8 cellular contexts compared by ENCODE assay signal in the genomic region with DNA sequence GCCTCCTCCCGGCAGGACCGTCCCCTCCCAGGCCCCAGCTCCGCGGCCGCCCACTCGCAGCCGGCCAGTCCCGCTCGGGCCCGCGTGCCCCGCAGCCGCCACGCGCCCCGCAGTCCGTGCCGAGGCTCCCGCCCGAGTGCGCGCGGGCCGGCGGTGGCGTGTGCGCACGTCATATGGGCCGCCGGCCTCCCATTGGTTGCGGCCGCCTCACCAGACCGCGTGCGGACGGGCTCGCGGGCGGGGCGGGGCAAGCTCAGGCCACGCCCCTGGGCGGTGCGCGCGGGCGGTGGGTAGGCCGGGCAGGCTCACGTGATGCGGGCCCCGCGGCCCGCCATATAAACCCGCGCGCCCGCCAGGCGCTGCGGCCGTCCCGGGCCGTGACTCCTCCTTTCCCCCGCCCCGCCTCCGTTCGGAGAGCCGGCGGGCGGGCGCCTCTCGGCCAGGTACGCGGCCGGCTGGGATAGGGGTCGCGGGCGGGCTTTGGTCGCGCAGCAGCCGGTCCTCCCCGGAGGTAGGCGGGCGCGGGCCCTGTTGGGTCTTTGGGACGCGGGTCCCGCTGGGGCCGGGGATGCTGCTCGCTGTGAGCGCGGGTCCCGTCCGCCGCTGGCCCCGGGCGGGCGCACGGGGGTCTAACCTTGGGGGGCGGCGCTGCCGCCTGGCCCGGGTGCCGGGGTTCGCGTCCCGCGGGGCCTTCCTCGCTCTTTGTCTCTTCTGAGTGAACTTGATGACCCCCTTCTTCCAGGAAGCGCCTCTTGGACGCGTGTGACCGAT. TPM values are rescaled to one million over a fixed set of nuclear protein-coding genes. Genes with fewer than 3 reads are reported as not detected.
DNase-seq lines count a peak whose midpoint lies in the region; ATAC-seq and TF ChIP-seq lines count a peak whose summit lies in the region.

A gene (plus strand): TSS at position 362 of the 771 bp plus-strand sequence. CDS start 408 bp downstream, at position 770.

- no peak within 1 kb of the TSS for H3T11ph ChIP-seq in H9 (ENCODE audit: low read length)

- H3K27me3 ChIP-seq in H9 (ENCODE audit: insufficient read depth, low read length) (no peaks in the 10 kb centered on the region), MG63 (no peaks in the 10 kb centered on the region), SJCRH30 (0 out of 2 replicates have a peak, but pooled peaks cover 3% of the 10 kb centered on the region), foreskin keratinocyte (no peaks in the 10 kb centered on the region)

- WGBS in H9 (ENCODE audit: extremely low coverage, insufficient read length, low lambda C conversion rate): no CpG with 5 or more reads among the region's 111 CpGs

- peak within 1 kb of the TSS; percentile 55 for H3K4me3 ChIP-seq in MG63
- H3K4me3 ChIP-seq in SJCRH30: peak within 1 kb of the TSS; percentile 86

- H3K27ac Mint-ChIP-seq in H9: peak within 1 kb of the TSS; percentile 82 to 99 (median 92)

- no peaks in the 10 kb centered on the region for H4K20me1 ChIP-seq in H9 (ENCODE audit: control insufficient read depth, insufficient read depth, insufficient read length)

- H3K23me2 ChIP-seq in H9 (ENCODE audit: insufficient read length, low read depth, low read length, poor library complexity, severe bottlenecking): peaks cover 19% of the 10 kb centered on the region

- H3K27ac ChIP-seq in H9 (ENCODE audit: insufficient read length, low read depth, low read length) (peak within 1 kb of the TSS; percentile 59), SJCRH30 (peak within 1 kb of the TSS; percentile 66), foreskin keratinocyte (peak within 1 kb of the TSS; percentile 97)

- H3K9me3 Mint-ChIP-seq in H9: peaks cover 3 to 4% of the 10 kb centered on the region in 2 experiments; a peak in 2 of 5 replicates

- 0 out of 2 replicates have a peak, but pooled peaks cover 8% of the 10 kb centered on the region for H3K4me1 ChIP-seq in H9 (ENCODE audit: insufficient read depth, low read length)
- peaks cover 3% of the 10 kb centered on the region; the same call in 1 of the 2 replicates for H3K4me1 ChIP-seq in SJCRH30
- H3K4me1 ChIP-seq in foreskin keratinocyte: peaks cover 21% of the 10 kb centered on the region

- in situ Hi-C loops in G401 (cut with HindIII; ENCODE audit: low sequenced_read_pairs): no loop called here

- TF ChIP-seq CTCF in H9 (conservative IDR thresholded peaks at IDR 0.05): no peak
- no peak for TF ChIP-seq CTCF in foreskin keratinocyte (conservative IDR thresholded peaks at IDR 0.05)

- H4K5ac ChIP-seq in H9 (ENCODE audit: insufficient read length, low read depth, low read length): no peak within 1 kb of the TSS

- no peak within 1 kb of the TSS for H3K56ac ChIP-seq in H9 (ENCODE audit: insufficient read length, low read depth, low read length)

- H2BK120ac ChIP-seq in H9 (ENCODE audit: low read depth, low read length, poor library complexity, severe bottlenecking): no peak within 1 kb of the TSS

- H3K4ac ChIP-seq in H9 (ENCODE audit: low read depth, low read length): no peak within 1 kb of the TSS

- no peak within 1 kb of the TSS for H2AFZ ChIP-seq in H9 (ENCODE audit: low read length)

- peaks cover 18 to 30% (median 21%) of the 10 kb centered on the region in 3 experiments for H3K36me3 Mint-ChIP-seq in H9 (ENCODE audit: insufficient read depth in 1 of 3, low read depth in 3 of 3)

- no peak within 1 kb of the TSS for H4K91ac ChIP-seq in H9 (ENCODE audit: insufficient read length, low read depth, low read length)

- no peak within 1 kb of the TSS for H2BK20ac ChIP-seq in H9 (ENCODE audit: low read depth, low read length, poor library complexity, severe bottlenecking)

- no peak within 1 kb of the TSS for H2AK5ac ChIP-seq in H9 (ENCODE audit: insufficient read length, low read length)

- H4K8ac ChIP-seq in H9 (replicated peaks; ENCODE audit: insufficient read length, low read depth, low read length): no peak within 1 kb of the TSS

- no peak within 1 kb of the TSS for H3K23ac ChIP-seq in H9 (ENCODE audit: insufficient read length, low read depth, low read length)

- peaks cover 42 to 45% of the 10 kb centered on the region in 2 experiments for H3K4me1 Mint-ChIP-seq in H9

- H3K4me3 Mint-ChIP-seq in H9: peak within 1 kb of the TSS; percentile 77 to 94

- H3K14ac ChIP-seq in H9 (ENCODE audit: insufficient read depth, low read length): peak within 1 kb of the TSS; percentile 84

- H3K36me3 ChIP-seq in MG63 (no peaks in the 10 kb centered on the region), SJCRH30 (no peaks in the 10 kb centered on the region; the same call in 1 of the 2 replicates)

- H3K79me1 ChIP-seq in H9 (ENCODE audit: insufficient read depth, low read depth, low read length, poor library complexity, severe bottlenecking): peaks cover 3% of the 10 kb centered on the region

- peaks cover 3% of the 10 kb centered on the region; the same call in 1 of the 2 replicates for H3K27me3 Mint-ChIP-seq in H9 (ENCODE audit: low read depth)

- peaks cover 24% of the 10 kb centered on the region; the same call in 1 of the 2 replicates for H3K79me2 ChIP-seq in H9 (ENCODE audit: insufficient read depth, low read length)

- no peak within 1 kb of the TSS for H2BK15ac ChIP-seq in H9 (ENCODE audit: low read depth, low read length)

- H3K4me2 ChIP-seq in H9 (ENCODE audit: insufficient read depth, insufficient read length, low read length): peak within 1 kb of the TSS; percentile 97

- H3K9me3 ChIP-seq in H9 (ENCODE audit: control insufficient read depth, low read depth, low read length) (no peaks in the 10 kb centered on the region), MG63 (no peaks in the 10 kb centered on the region), SJCRH30 (replicated peaks) (no peaks in the 10 kb centered on the region)

- ATAC-seq in foreskin keratinocyte: peak; percentile 81

- peak within 1 kb of the TSS; percentile 72 for H3K9ac ChIP-seq in H9 (ENCODE audit: extremely low read depth, insufficient read length, low read length)

- no peak within 1 kb of the TSS for H2BK5ac ChIP-seq in H9 (ENCODE audit: insufficient read length, low read length)

- DNase-seq in G401 (ENCODE audit: low spot score) (peak; percentile 93), H9 (peak; percentile 92), MG63 (peak; percentile 85), SJCRH30 (peak; percentile 78 to 87), foreskin keratinocyte (peak; percentile 66 to 79), nucleus accumbens (lab: John Stamatoyannopoulos, UW) (peak in 55 of 56 donors; percentile 42 to 97 (median 87)), superior temporal gyrus (ENCODE audit: extremely low spot score) (peak; percentile 94)
- DNase-seq in activated gamma-delta T cell treated with anti-CD3 and anti-CD28 coated beads, Interleukin-2, amount 50 U/mL, for 16 hours (ENCODE audit: low read depth): peak; percentile 79

- no peak within 1 kb of the TSS for H2BK12ac ChIP-seq in H9 (ENCODE audit: insufficient read length, low read depth, low read length)

- H3K18ac ChIP-seq in H9 (ENCODE audit: insufficient read length, low read depth, low read length): peak within 1 kb of the TSS; percentile 51

RNA-seq across cellular contexts. Expression of the gene that starts here (rescaled TPM):
- 42.4 and 69.1 TPM in 2 replicates for total RNA-seq in G401 (2014; rRNA removed; shearing (Covaris generic))
- total RNA-seq in H9 (2021): 23.3 and 24.2 TPM in 2 replicates
- 45.7 and 72.3 TPM in 2 replicates for total RNA-seq in MG63 (2014; rRNA removed; shearing (Covaris generic); ENCODE audit: low replicate concordance)
- total RNA-seq in SJCRH30 (2014; rRNA removed; shearing (Covaris generic)): 57.3 and 60.9 TPM in 2 replicates
- total RNA-seq in foreskin keratinocyte: 184 and 210 TPM in 2 replicates
- 88.5 and 92.0 TPM in 2 replicates for polyA plus RNA-seq in foreskin keratinocyte

Comparison
In these comparisons a context has a peak if more than half of its experiments do, and no peak if none do; other contexts are left out.
1. Peak in every context shown above with its lines: DNase-seq, ATAC-seq, H3K4me3 ChIP-seq and H3K27ac ChIP-seq.